8 cellular contexts compared by ENCODE assay signal in the genomic region with DNA sequence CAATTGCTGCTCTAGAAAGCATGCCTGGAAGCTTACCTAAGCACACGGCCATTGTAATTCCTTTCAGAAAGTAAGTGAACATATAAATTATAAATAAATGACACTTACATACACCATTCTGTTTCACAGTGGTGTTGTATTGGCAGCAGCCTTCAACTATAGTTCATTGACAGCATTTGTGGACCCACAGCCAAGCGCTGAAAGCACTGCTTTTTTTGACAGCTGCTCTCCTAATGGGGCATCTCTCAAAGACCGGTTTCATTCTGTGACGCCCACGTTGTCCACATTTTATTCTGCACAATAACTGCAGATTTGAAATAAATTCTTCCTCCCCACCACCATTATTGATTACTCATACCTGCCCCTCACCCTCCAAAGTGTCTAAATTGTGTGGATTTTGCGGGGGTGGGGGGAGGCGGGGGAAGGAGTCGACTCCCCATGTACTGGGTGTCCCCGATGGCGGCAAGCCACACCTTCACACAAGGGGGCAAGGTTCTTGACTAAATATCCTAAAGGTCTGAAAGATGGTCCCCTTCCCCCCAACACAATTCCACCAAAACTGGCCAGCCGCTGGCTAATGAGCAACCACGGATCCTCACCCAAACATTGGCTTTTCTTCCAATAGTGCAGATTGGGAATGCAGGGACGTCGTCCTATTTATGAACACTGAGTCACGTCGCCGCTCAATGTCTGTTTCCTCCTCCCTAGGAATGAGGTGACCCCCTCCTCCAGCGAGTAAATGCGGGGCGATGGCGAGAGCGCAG. TPM values are rescaled to one million over a fixed set of nuclear protein-coding genes. Genes with fewer than 3 reads are reported as not detected.
DNase-seq lines count a peak whose midpoint lies in the region; TF ChIP-seq lines count a peak whose summit lies in the region.

No MANE protein-coding gene starts in this region.

- H3K4me1 ChIP-seq in OCI-LY1 (ENCODE audit: insufficient read depth, low read length, severe bottlenecking): peaks cover 7% of the 10 kb centered on the region
- no peaks in the 10 kb centered on the region for H3K4me1 ChIP-seq in colonic mucosa
- peaks cover 10% of the 10 kb centered on the region for H3K4me1 ChIP-seq in mucosa of stomach (ENCODE audit: control insufficient read depth, insufficient read depth, low read length)

- no peaks in the 10 kb centered on the region for H3K9me2 ChIP-seq in OCI-LY1 (ENCODE audit: low read depth, low read length)

- H3K9me3 ChIP-seq in OCI-LY1 (ENCODE audit: low read length) (no peaks in the 10 kb centered on the region), colonic mucosa (no peaks in the 10 kb centered on the region), mucosa of stomach (ENCODE audit: control insufficient read depth, low read length) (no peaks in the 10 kb centered on the region)

- TF ChIP-seq CTCF in OCI-LY1 (IDR thresholded peaks at IDR 0.05; ENCODE audit: low read length) (no peak), colonic mucosa (IDR thresholded peaks at IDR 0.05) (no peak)

- no peaks in the 10 kb centered on the region for H3F3A ChIP-seq in OCI-LY1 (ENCODE audit: insufficient read depth, low read length)

- peak; percentile 53 for DNase-seq in ELR (ENCODE audit: low read depth)
- no peak for DNase-seq in colonic mucosa
- no peak for DNase-seq in NCI-H2196 treated with DMSO at 0.1 percent for 48 hours (lab: John Stamatoyannopoulos, UW; ENCODE audit: unreplicated experiment)
- no peak for DNase-seq in HPDE6-E6E7 (ENCODE audit: extremely low spot score)
- no peak for DNase-seq in NCI-H1048 (lab: John Stamatoyannopoulos, UW)
- no peak for DNase-seq in NCI-H1694 treated with DMSO at 0.1 percent for 48 hours (lab: John Stamatoyannopoulos, UW)

- peak overlapping the region; percentile 68 for H3K4me2 ChIP-seq in OCI-LY1 (ENCODE audit: low read length)

- H3K36me3 ChIP-seq in OCI-LY1 (ENCODE audit: insufficient read depth, low read length) (no peaks in the 10 kb centered on the region), colonic mucosa (no peaks in the 10 kb centered on the region), mucosa of stomach (ENCODE audit: control insufficient read depth, insufficient read depth, low read length) (no peaks in the 10 kb centered on the region)

- H2AFZ ChIP-seq in OCI-LY1 (ENCODE audit: low read length): no peak overlapping the region

- peak overlapping the region; percentile 41; the same call in 1 of the 2 replicates for H3K9ac ChIP-seq in OCI-LY1 (ENCODE audit: low read length)
- peak overlapping the region; percentile 4 to 84 for H3K9ac ChIP-seq in colonic mucosa (ENCODE audit: low read depth in 2 of 2, low read length in 2 of 2)
- H3K9ac ChIP-seq in mucosa of stomach (ENCODE audit: low read length): peak overlapping the region; percentile 63

- peak overlapping the region; percentile 61 for H3K4me3 ChIP-seq in OCI-LY1 (ENCODE audit: low read depth, low read length, poor library complexity, severe bottlenecking)
- peak overlapping the region; percentile 73 for H3K4me3 ChIP-seq in colonic mucosa
- H3K4me3 ChIP-seq in mucosa of stomach (ENCODE audit: low read length): peak overlapping the region; percentile 72

- H3K27me3 ChIP-seq in OCI-LY1 (ENCODE audit: insufficient read depth, low read length) (peaks cover 9% of the 10 kb centered on the region; the same call in 1 of the 2 replicates), colonic mucosa (no peaks in the 10 kb centered on the region), mucosa of stomach (ENCODE audit: control insufficient read depth, insufficient read depth, low read length) (no peaks in the 10 kb centered on the region)

- H3K27ac ChIP-seq in OCI-LY1 (ENCODE audit: low read depth, low read length, poor library complexity, severe bottlenecking) (no peak overlapping the region), colonic mucosa (no peak overlapping the region)

- no peaks in the 10 kb centered on the region for H3K79me2 ChIP-seq in OCI-LY1 (ENCODE audit: insufficient read depth, low read length)

- H4K20me1 ChIP-seq in OCI-LY1 (ENCODE audit: insufficient read depth, low read length): no peaks in the 10 kb centered on the region

- intact Hi-C loops in colonic mucosa (cut with DNase I): no loop called here

RNA-seq across cellular contexts. Expression of a gene that starts 1.1 kb away (rescaled TPM):
- 10 to 100 TPM; 38.0 to 68.7 TPM for total RNA-seq in colonic mucosa

RNA-seq across cellular contexts. Expression of a gene that starts 54.9 kb away (rescaled TPM):
- 10 to 100 TPM in 1 of 2 donors, 1 to 10 TPM in 1; 9.4 to 12.8 TPM for total RNA-seq in colonic mucosa
